22 cellular contexts compared by ENCODE assay signal in the genomic region with DNA sequence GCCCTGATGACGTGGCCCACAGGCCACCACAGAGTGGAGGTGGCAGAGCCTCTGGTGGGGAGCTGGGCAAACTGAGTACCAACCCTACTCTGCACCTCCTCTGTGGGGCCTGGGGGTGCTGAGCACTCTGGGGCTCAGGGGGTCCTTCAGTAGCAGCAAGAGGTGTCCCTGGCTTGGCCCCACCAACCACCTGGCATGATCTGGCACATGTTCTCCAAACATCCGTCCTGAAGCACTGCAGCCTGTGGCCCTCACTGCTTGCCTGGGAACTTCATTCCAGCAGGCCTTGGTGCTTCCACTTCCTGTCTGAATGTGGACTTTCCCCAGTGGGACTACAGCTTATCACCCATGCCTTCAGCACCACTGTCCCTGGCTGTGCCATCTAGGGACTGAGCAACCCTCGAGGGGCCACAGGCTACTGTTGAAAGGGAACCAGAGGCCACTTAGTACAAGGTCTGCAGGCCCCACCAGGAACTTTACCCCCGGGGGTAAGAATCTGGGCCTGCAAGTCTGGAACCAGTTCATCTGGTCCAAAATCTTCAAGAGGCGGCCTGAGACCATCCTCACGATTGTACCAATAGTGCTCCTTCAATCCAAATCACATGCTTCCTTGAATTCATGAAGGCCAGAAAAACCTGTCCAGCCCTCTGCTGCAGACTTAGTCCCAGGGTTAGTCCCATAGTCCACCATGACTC. TPM values are rescaled to one million over a fixed set of nuclear protein-coding genes. Genes with fewer than 3 reads are reported as not detected.
A peak's percentile ranks its signal among the peaks of the same experiment; 100 is the strongest.
DNase-seq lines count a peak whose midpoint lies in the region; ATAC-seq, FAIRE-seq and TF ChIP-seq lines count a peak whose summit lies in the region.
"Had no signal": no experiment of that assay in that cellular context is flagged by ENCODE, and none has a peak within 500 bp of the region (broad histone marks: within the 10 kb centered on the region; RNA-seq: fewer than 3 reads in every experiment).

No MANE protein-coding gene starts in this region.

- no peaks in the 10 kb centered on the region for H3K9me3 ChIP-seq in effector memory CD4-positive, alpha-beta T cell (ENCODE audit: control insufficient read depth, low read length)
- H3K9me3 ChIP-seq: A549, body of pancreas, neutrophil, uterus had no signal

- FAIRE-seq in GM12891 (lab: Jason Lieb, UNC) = no peak
- FAIRE-seq: A549, endothelial cell of umbilical vein, RCC 7860 had no signal

- H3K4me3 Mint-ChIP-seq in activated T-cell treated with anti-CD3 and anti-CD28 coated beads, Interleukin-2, amount 50 U/mL, for 24 hours = no peak overlapping the region
- H3K4me3 Mint-ChIP-seq in activated T-cell treated with anti-CD3 and anti-CD28 coated beads, Interleukin-2, amount 50 U/mL, for 72 hours = no peak overlapping the region
- H3K4me3 Mint-ChIP-seq in stimulated activated memory B cell treated with anti-CD40 and anti-IgM and Interleukin-4, amounts not matched to agents 10 μg/mL and 1 μg/mL and 100 μg/mL, for 72 hours = no peak overlapping the region
- H3K4me3 Mint-ChIP-seq: HFFc6, immature natural killer cell, WTC11 had no signal

- no peaks in the 10 kb centered on the region for H3K27me3 Mint-ChIP-seq in activated T-cell treated with anti-CD3 and anti-CD28 coated beads, Interleukin-2, amount 50 U/mL, for 24 hours
- no peaks in the 10 kb centered on the region for H3K27me3 Mint-ChIP-seq in activated T-cell treated with anti-CD3 and anti-CD28 coated beads, Interleukin-2, amount 50 U/mL, for 72 hours (ENCODE audit: low read depth)
- H3K27me3 Mint-ChIP-seq in stimulated activated memory B cell treated with anti-CD40 and anti-IgM and Interleukin-4, amounts not matched to agents 10 μg/mL and 1 μg/mL and 100 μg/mL, for 72 hours = no peaks in the 10 kb centered on the region

- 0 out of 2 replicates have a peak, but pooled peaks have one; percentile 20 for TF ChIP-seq POLR2A in GM12891 (IDR thresholded peaks at IDR 0.05; ENCODE audit: low read depth, low read length)

- H3K4me1 Mint-ChIP-seq in activated T-cell treated with anti-CD3 and anti-CD28 coated beads, Interleukin-2, amount 50 U/mL, for 24 hours (ENCODE audit: low read depth) = peaks cover 50% of the 10 kb centered on the region
- peaks cover 36% of the 10 kb centered on the region for H3K4me1 Mint-ChIP-seq in activated T-cell treated with anti-CD3 and anti-CD28 coated beads, Interleukin-2, amount 50 U/mL, for 72 hours (ENCODE audit: low read depth)
- peaks cover 47% of the 10 kb centered on the region for H3K4me1 Mint-ChIP-seq in stimulated activated memory B cell treated with anti-CD40 and anti-IgM and Interleukin-4, amounts not matched to agents 10 μg/mL and 1 μg/mL and 100 μg/mL, for 72 hours
- H3K4me1 Mint-ChIP-seq: WTC11 had no signal

- H3K27ac ChIP-seq in effector memory CD4-positive, alpha-beta T cell (ENCODE audit: insufficient read depth, low read length, poor library complexity, severe bottlenecking) = peak overlapping the region; percentile 14
- H3K27ac ChIP-seq: A549, body of pancreas, neutrophil, uterus had no signal

- peak overlapping the region; percentile 63 for H3K27ac Mint-ChIP-seq in activated T-cell treated with anti-CD3 and anti-CD28 coated beads, Interleukin-2, amount 50 U/mL, for 24 hours
- H3K27ac Mint-ChIP-seq in activated T-cell treated with anti-CD3 and anti-CD28 coated beads, Interleukin-2, amount 50 U/mL, for 72 hours = no peak overlapping the region
- peak overlapping the region; percentile 30 for H3K27ac Mint-ChIP-seq in stimulated activated memory B cell treated with anti-CD40 and anti-IgM and Interleukin-4, amounts not matched to agents 10 μg/mL and 1 μg/mL and 100 μg/mL, for 72 hours
- H3K27ac Mint-ChIP-seq: HFFc6, WTC11 had no signal

- DNase-seq in activated T-cell treated with anti-CD3 and anti-CD28 coated beads, Interleukin-2, amount 50 U/mL, for 24 hours = peak; percentile 28
- DNase-seq in activated T-cell treated with anti-CD3 and anti-CD28 coated beads, Interleukin-2, amount 50 U/mL, for 72 hours = no peak
- no peak for DNase-seq in GM12891 (ENCODE audit: insufficient read length, low spot score)
- no peak for DNase-seq in effector memory CD4-positive, alpha-beta T cell
- DNase-seq in NCI-H2171 (lab: John Stamatoyannopoulos, UW) = no peak
- DNase-seq: activated CD8-positive, alpha-beta memory T cell treated with anti-CD3 and anti-CD28 coated beads for 24 hours; body of pancreas; HFFc6; immature natural killer cell; NCI-H1105 treated with DMSO at 0.1 percent for 48 hours; NCI-H510A treated with DMSO at 0.1 percent for 48 hours; NK-92 treated with Interleukin-12 subunit alpha and Interleukin-12 subunit beta, amount 100 ng/mL, for 24 hours; stimulated activated CD4-positive, alpha-beta T cell treated with anti-CD3 and anti-CD28 coated beads, Interleukin-4, amount 100 ng/mL, for 1 hour; uterus had no signal

- H3K36me3 Mint-ChIP-seq in activated T-cell treated with anti-CD3 and anti-CD28 coated beads, Interleukin-2, amount 50 U/mL, for 24 hours (ENCODE audit: low read depth) = peaks cover 98% of the 10 kb centered on the region
- peaks cover 11 to 38% of the 10 kb centered on the region in 2 donors for H3K36me3 Mint-ChIP-seq in activated T-cell treated with anti-CD3 and anti-CD28 coated beads, Interleukin-2, amount 50 U/mL, for 72 hours (ENCODE audit: insufficient read depth in 2 of 2)
- H3K36me3 Mint-ChIP-seq in stimulated activated memory B cell treated with anti-CD40 and anti-IgM and Interleukin-4, amounts not matched to agents 10 μg/mL and 1 μg/mL and 100 μg/mL, for 72 hours = peaks cover 76% of the 10 kb centered on the region

- H3K4me3 ChIP-seq in effector memory CD4-positive, alpha-beta T cell (ENCODE audit: insufficient read depth, low read depth, low read length, poor library complexity, severe bottlenecking) = no peak overlapping the region
- H3K4me3 ChIP-seq: A549, body of pancreas, uterus had no signal

- no peak for ATAC-seq in activated T-cell treated with anti-CD3 and anti-CD28 coated beads, Interleukin-2, amount 50 U/mL, for 72 hours (replicated peaks in 1 of 2)
- no peak for ATAC-seq in stimulated activated memory B cell treated with anti-CD40 and anti-IgM and Interleukin-4, amounts not matched to agents 10 μg/mL and 1 μg/mL and 100 μg/mL, for 72 hours
- ATAC-seq in GM21360 (IDR thresholded peaks at IDR 0.05; ENCODE audit: unreplicated experiment) (no peak), HG03378 (IDR thresholded peaks at IDR 0.05; ENCODE audit: unreplicated experiment) (no peak)
- ATAC-seq: A549, body of pancreas, WTC11 had no signal

- peaks cover 23% of the 10 kb centered on the region for H3K4me1 ChIP-seq in effector memory CD4-positive, alpha-beta T cell (ENCODE audit: control insufficient read depth, insufficient read depth, low read length, poor library complexity, severe bottlenecking)
- H3K4me1 ChIP-seq: body of pancreas, uterus had no signal

- no peaks in the 10 kb centered on the region for H3K9me3 Mint-ChIP-seq in activated T-cell treated with anti-CD3 and anti-CD28 coated beads, Interleukin-2, amount 50 U/mL, for 24 hours
- H3K9me3 Mint-ChIP-seq in activated T-cell treated with anti-CD3 and anti-CD28 coated beads, Interleukin-2, amount 50 U/mL, for 72 hours = peaks cover 0 to 3% of the 10 kb centered on the region in 2 donors
- no peaks in the 10 kb centered on the region for H3K9me3 Mint-ChIP-seq in stimulated activated memory B cell treated with anti-CD40 and anti-IgM and Interleukin-4, amounts not matched to agents 10 μg/mL and 1 μg/mL and 100 μg/mL, for 72 hours
- H3K9me3 Mint-ChIP-seq: HFFc6, immature natural killer cell had no signal

- no peaks in the 10 kb centered on the region for H3K27me3 ChIP-seq in effector memory CD4-positive, alpha-beta T cell (replicated peaks; ENCODE audit: control insufficient read depth, insufficient read depth, low read length, poor library complexity, severe bottlenecking)
- H3K27me3 ChIP-seq: body of pancreas, neutrophil, uterus had no signal

- H3K36me3 ChIP-seq in effector memory CD4-positive, alpha-beta T cell (ENCODE audit: control insufficient read depth, insufficient read depth, low read length) = peaks cover 53% of the 10 kb centered on the region
- H3K36me3 ChIP-seq: uterus had no signal

TF ChIP-seq in GM12891, 5 proteins besides CTCF, POLR2A, EP300 and RAD21:
- TF ChIP-seq POU2F2 (IDR thresholded peaks at IDR 0.05; ENCODE audit: low read depth, low read length) (no peak), SPI1 (IDR thresholded peaks at IDR 0.05; ENCODE audit: low read depth, low read length) (0 out of 2 replicates have a peak, but pooled peaks have one; percentile 1)

RNA-seq across cellular contexts. Expression of gene TNIP2, which starts 13.2 kb away (rescaled TPM):
- 10 to 100 TPM; 72.3 to 85.8 TPM for total RNA-seq in activated T-cell treated with anti-CD3 and anti-CD28 coated beads, Interleukin-2, amount 50 U/mL, for 72 hours
- 40.6 TPM for polyA plus RNA-seq in GM12891 (2012; ENCODE audit: low read depth, missing spikeins)

RNA-seq across cellular contexts. Expression of gene SH3BP2, which starts 49.9 kb away (rescaled TPM):
- 10 to 100 TPM; 60.7 to 65.6 TPM for total RNA-seq in activated T-cell treated with anti-CD3 and anti-CD28 coated beads, Interleukin-2, amount 50 U/mL, for 72 hours
- 26.2 TPM for polyA plus RNA-seq in GM12891 (2012; ENCODE audit: low read depth, missing spikeins)
